In the genomic region with DNA sequence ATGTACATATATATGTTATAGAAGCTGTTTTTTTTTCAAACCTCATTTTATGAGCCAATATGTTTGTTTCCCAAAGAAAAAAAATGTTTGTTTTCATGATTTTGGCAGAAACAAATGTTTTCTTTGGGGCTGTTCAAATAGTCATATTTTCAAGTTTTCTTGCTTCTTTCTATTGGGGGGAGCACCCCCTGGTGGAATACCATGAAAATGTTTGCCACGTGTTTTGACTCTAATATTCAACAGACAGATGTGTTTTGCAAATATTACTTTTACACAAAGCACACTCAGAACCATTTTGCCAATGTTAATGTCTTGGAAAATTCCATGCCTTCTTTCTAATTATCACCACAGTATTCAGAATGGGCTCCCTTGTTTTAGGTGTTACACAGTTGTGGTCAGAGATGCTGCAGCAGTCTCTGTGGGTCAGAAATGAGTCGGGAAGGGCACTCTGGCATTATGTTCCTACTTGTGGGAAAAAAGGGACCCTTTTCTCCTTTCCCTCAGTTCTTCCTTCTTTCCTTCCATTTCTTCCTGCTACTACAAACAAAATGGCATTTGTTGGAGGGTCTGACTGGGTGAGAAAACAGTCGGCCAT, we compare ENCODE assay signal across 1 cellular context.
TF ChIP-seq lines count a peak whose summit lies in the region.

No MANE protein-coding gene starts in this region.

TF ChIP-seq in GM12878, 131 proteins besides CTCF, POLR2A, EP300 and RAD21:
- TF ChIP-seq, protein P1, sequence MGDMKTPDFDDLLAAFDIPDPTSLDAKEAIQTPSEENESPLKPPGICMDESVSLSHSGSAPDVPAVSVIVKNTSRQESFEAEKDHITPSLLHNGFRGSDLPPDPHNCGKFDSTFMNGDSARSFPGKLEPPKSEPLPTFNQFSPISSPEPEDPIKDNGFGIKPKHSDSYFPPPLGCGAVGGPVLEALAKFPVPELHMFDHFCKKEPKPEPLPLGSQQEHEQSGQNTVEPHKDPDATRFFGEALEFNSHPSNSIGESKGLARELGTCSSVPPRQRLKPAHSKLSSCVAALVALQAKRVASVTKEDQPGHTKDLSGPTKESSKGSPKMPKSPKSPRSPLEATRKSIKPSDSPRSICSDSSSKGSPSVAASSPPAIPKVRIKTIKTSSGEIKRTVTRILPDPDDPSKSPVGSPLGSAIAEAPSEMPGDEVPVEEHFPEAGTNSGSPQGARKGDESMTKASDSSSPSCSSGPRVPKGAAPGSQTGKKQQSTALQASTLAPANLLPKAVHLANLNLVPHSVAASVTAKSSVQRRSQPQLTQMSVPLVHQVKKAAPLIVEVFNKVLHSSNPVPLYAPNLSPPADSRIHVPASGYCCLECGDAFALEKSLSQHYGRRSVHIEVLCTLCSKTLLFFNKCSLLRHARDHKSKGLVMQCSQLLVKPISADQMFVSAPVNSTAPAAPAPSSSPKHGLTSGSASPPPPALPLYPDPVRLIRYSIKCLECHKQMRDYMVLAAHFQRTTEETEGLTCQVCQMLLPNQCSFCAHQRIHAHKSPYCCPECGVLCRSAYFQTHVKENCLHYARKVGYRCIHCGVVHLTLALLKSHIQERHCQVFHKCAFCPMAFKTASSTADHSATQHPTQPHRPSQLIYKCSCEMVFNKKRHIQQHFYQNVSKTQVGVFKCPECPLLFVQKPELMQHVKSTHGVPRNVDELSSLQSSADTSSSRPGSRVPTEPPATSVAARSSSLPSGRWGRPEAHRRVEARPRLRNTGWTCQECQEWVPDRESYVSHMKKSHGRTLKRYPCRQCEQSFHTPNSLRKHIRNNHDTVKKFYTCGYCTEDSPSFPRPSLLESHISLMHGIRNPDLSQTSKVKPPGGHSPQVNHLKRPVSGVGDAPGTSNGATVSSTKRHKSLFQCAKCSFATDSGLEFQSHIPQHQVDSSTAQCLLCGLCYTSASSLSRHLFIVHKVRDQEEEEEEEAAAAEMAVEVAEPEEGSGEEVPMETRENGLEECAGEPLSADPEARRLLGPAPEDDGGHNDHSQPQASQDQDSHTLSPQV (IDR thresholded peaks at IDR 0.05): peak; percentile 47; the same call in 1 of the 2 replicates
- TF ChIP-seq, protein P2, sequence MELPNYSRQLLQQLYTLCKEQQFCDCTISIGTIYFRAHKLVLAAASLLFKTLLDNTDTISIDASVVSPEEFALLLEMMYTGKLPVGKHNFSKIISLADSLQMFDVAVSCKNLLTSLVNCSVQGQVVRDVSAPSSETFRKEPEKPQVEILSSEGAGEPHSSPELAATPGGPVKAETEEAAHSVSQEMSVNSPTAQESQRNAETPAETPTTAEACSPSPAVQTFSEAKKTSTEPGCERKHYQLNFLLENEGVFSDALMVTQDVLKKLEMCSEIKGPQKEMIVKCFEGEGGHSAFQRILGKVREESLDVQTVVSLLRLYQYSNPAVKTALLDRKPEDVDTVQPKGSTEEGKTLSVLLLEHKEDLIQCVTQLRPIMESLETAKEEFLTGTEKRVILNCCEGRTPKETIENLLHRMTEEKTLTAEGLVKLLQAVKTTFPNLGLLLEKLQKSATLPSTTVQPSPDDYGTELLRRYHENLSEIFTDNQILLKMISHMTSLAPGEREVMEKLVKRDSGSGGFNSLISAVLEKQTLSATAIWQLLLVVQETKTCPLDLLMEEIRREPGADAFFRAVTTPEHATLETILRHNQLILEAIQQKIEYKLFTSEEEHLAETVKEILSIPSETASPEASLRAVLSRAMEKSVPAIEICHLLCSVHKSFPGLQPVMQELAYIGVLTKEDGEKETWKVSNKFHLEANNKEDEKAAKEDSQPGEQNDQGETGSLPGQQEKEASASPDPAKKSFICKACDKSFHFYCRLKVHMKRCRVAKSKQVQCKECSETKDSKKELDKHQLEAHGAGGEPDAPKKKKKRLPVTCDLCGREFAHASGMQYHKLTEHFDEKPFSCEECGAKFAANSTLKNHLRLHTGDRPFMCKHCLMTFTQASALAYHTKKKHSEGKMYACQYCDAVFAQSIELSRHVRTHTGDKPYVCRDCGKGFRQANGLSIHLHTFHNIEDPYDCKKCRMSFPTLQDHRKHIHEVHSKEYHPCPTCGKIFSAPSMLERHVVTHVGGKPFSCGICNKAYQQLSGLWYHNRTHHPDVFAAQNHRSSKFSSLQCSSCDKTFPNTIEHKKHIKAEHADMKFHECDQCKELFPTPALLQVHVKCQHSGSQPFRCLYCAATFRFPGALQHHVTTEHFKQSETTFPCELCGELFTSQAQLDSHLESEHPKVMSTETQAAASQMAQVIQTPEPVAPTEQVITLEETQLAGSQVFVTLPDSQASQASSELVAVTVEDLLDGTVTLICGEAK (IDR thresholded peaks at IDR 0.05; ENCODE audit: borderline replicate concordance): no peak
- TF ChIP-seq RAD51 (IDR thresholded peaks at IDR 0.05) (peak; percentile 39; the same call in 1 of the 2 replicates), SMC3 (IDR thresholded peaks at IDR 0.05; ENCODE audit: borderline replicate concordance, low read length) (peak; percentile 83)
